Comparison of ENCODE assay signal across 17 cellular contexts in the genomic region with DNA sequence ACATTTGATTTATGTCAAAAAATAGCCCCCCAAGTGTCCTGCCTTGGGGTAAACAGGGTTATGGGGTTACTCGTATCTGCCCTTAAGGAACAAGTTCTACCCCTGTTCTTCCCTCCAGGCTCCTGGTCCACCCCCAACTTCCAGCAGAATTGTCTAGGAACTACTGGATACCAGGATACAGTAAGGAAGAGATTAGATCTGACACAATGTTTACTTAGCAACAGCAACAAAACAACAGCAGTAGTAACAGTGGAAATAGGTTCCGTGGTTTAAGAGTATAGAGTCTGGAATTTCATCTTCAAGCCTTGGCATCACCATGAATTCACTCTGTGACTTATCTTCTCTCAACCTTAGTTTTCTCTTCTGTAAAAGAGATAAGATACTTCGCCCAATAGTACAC. TPM values are rescaled to one million over a fixed set of nuclear protein-coding genes. Genes with fewer than 3 reads are reported as not detected.
DNase-seq lines count a peak whose midpoint lies in the region; ATAC-seq, FAIRE-seq and TF ChIP-seq lines count a peak whose summit lies in the region.
"Had no signal": no experiment of that assay in that cellular context is flagged by ENCODE, and none has a peak within 500 bp of the region (broad histone marks: within the 10 kb centered on the region; RNA-seq: fewer than 3 reads in every experiment).

No MANE protein-coding gene starts in this region.

- no peaks in the 10 kb centered on the region for H4K20me1 ChIP-seq in GM23248 (ENCODE audit: insufficient read depth)

- no peaks in the 10 kb centered on the region for H3K27me3 ChIP-seq in GM23248 (replicated peaks; ENCODE audit: insufficient read depth)
- no peaks in the 10 kb centered on the region for H3K27me3 ChIP-seq in ascending aorta

- H3K36me3 ChIP-seq in GM23248 (ENCODE audit: low read depth) (no peaks in the 10 kb centered on the region), ascending aorta (peaks cover 0 to 9% of the 10 kb centered on the region in 2 donors)

- 0 out of 2 replicates have a peak, but pooled peaks cover 4% of the 10 kb centered on the region for H3K4me1 ChIP-seq in GM23248 (ENCODE audit: insufficient read depth)
- H3K4me1 ChIP-seq in ascending aorta, result peaks cover 0 to 11% of the 10 kb centered on the region in 2 donors

- 93 to 95% methylated on average over 3 of the region's 3 CpGs for WGBS in GM23248 (ENCODE audit: low coverage in 1 of 2, low lambda C conversion rate in 2 of 2, missing lambda C conversion rate in 2 of 2), 2 experiments

- no peaks in the 10 kb centered on the region for H3F3A ChIP-seq in GM23248 (ENCODE audit: insufficient read depth)

- H3K4me3 ChIP-seq in GM23248, result no peak overlapping the region
- H3K4me3 ChIP-seq in epithelial cell of esophagus (ENCODE audit: low read length), result no peak overlapping the region
- no peak overlapping the region for H3K4me3 ChIP-seq in ascending aorta
- H3K4me3 ChIP-seq: right atrium auricular region, tibial artery had no signal

- in situ Hi-C loops in GM23248 (cut with MboI), result no loop called here

- no peak for TF ChIP-seq CTCF in epithelial cell of esophagus (IDR thresholded peaks at IDR 0.05; ENCODE audit: insufficient read depth, low read depth, low read length, missing control alignments)
- no peak for TF ChIP-seq CTCF in ascending aorta (IDR thresholded peaks at IDR 0.05)

- DNase-seq in GM23248 (peak; percentile 60), RCC 7860 (ENCODE audit: low spot score) (peak; percentile 21), epithelial cell of esophagus (ENCODE audit: low read depth) (peak; percentile 32), pulmonary artery endothelial cell (ENCODE audit: low read depth, low spot score) (peak; percentile 17), ascending aorta (ENCODE audit: low spot score in 2 of 2) (no peak), left cardiac atrium (no peak)
- DNase-seq: activated naive CD4-positive, alpha-beta T cell treated with Interleukin-2 at 50 U/mL for 16 hours; caudate nucleus; CD4-positive, alpha-beta memory T cell; naive thymus-derived CD4-positive, alpha-beta T cell; NCI-H446 treated with DMSO at 0.1 percent for 48 hours; stimulated activated CD8-positive, alpha-beta memory T cell treated with anti-CD3 and anti-CD28 coated beads, Interleukin-4, amount 100 ng/mL, for 48 hours; tibial artery; WERI-Rb-1 had no signal

- no peaks in the 10 kb centered on the region for H3K9me2 ChIP-seq in GM23248 (ENCODE audit: insufficient read depth)

- H3K79me2 ChIP-seq in GM23248 (ENCODE audit: insufficient read depth), result peaks cover 4% of the 10 kb centered on the region

- H3K27ac ChIP-seq in GM23248 (no peak overlapping the region), ascending aorta (no peak overlapping the region)
- H3K27ac ChIP-seq: right atrium auricular region, tibial artery, WERI-Rb-1 had no signal

- no peak overlapping the region for H3K4me2 ChIP-seq in GM23248 (ENCODE audit: unreplicated experiment)

- no peak for FAIRE-seq in RCC 7860 (lab: Jason Lieb, UNC)
- FAIRE-seq: GM19239 had no signal

- H2AFZ ChIP-seq in GM23248, result no peak overlapping the region

- H3K9me3 ChIP-seq in GM23248 (ENCODE audit: low read depth), result no peaks in the 10 kb centered on the region
- no peaks in the 10 kb centered on the region for H3K9me3 ChIP-seq in ascending aorta
- H3K9me3 ChIP-seq: right atrium auricular region, tibial artery had no signal

- no peak overlapping the region for H3K9ac ChIP-seq in GM23248

- ATAC-seq in HG02588 (IDR thresholded peaks at IDR 0.05; ENCODE audit: unreplicated experiment) (no peak), left cardiac atrium (no peak)
- ATAC-seq: naive thymus-derived CD4-positive, alpha-beta T cell had no signal

- intact Hi-C loops in ascending aorta (cut with DNase I) (loop anchor here (5.0 kb wide), 1 partner anchor 501 kb away; no protein-coding TSS in a partner anchor), left cardiac atrium (cut with DNase I) (loop anchor here (10.0 kb wide), 1 partner anchor 214 kb away; the partner anchor contains the start of genes EIF3K (in 2 of the 2) and MAP4K1 (in 2 of the 2))

RNA-seq across cellular contexts. Expression of gene FAM98C, which starts 1.7 kb away (rescaled TPM):
- 18.1 and 27.3 TPM in 2 replicates for total RNA-seq in GM23248 (2014; rRNA removed; shearing (Covaris generic))
- 13.8 and 16.5 TPM in 2 replicates for polyA plus RNA-seq in GM23248 (2016; fragmentation: Nextera tagmentation; extraction: Ambion mirVana)
- total RNA-seq in pulmonary artery endothelial cell, result 7.7 and 8.2 TPM in 2 replicates
- 11.1 TPM for total RNA-seq in ascending aorta
- 10 to 100 TPM; 12.6 to 13.7 TPM for total RNA-seq in left cardiac atrium

RNA-seq across cellular contexts. Expression of gene SPRED3, which starts 12.7 kb away (rescaled TPM):
- 2.1 and 7.7 TPM in 2 replicates for total RNA-seq in GM23248 (2014; rRNA removed; shearing (Covaris generic))
- polyA plus RNA-seq in GM23248 (2016; fragmentation: Nextera tagmentation; extraction: Ambion mirVana), result 1.8 and 1.9 TPM in 2 replicates
- total RNA-seq in pulmonary artery endothelial cell (3.4 and 3.6 TPM in 2 replicates), ascending aorta (18.3 TPM), left cardiac atrium (1 to 10 TPM in 1 of 2 donors, under 1 TPM in 1; 0.24 to 3.2 TPM)

RNA-seq across cellular contexts. Expression of gene GGN, which starts 13.3 kb away (rescaled TPM):
- total RNA-seq in GM23248 (2014; rRNA removed; shearing (Covaris generic)), result 1.1 and 1.8 TPM in 2 replicates
- polyA plus RNA-seq in GM23248 (2016; fragmentation: Nextera tagmentation; extraction: Ambion mirVana), result 1.4 and 2.0 TPM in 2 replicates
- total RNA-seq in pulmonary artery endothelial cell, result 0.33 and 0.35 TPM in 2 replicates
- total RNA-seq in ascending aorta, result 46.9 TPM
- under 1 TPM; 0.15 to 0.34 TPM for total RNA-seq in left cardiac atrium
- polyA plus RNA-seq: CD4-positive, alpha-beta memory T cell; naive thymus-derived CD4-positive, alpha-beta T cell had no signal

RNA-seq across cellular contexts. Expression of gene RASGRP4, which starts 24.9 kb away (rescaled TPM):
- total RNA-seq in GM23248 (2014; rRNA removed; shearing (Covaris generic)), result not detected in 2 replicates
- not detected in 2 replicates for polyA plus RNA-seq in GM23248 (2016; fragmentation: Nextera tagmentation; extraction: Ambion mirVana)
- total RNA-seq in pulmonary artery endothelial cell (not detected in 2 replicates), ascending aorta (0.64 TPM), left cardiac atrium (1 to 10 TPM; 1.8 to 3.6 TPM)

RNA-seq across cellular contexts. Expression of gene PSMD8, which starts 26.8 kb away (rescaled TPM):
- 231 and 331 TPM in 2 replicates for total RNA-seq in GM23248 (2014; rRNA removed; shearing (Covaris generic))
- 292 and 305 TPM in 2 replicates for polyA plus RNA-seq in GM23248 (2016; fragmentation: Nextera tagmentation; extraction: Ambion mirVana)
- 316 and 323 TPM in 2 replicates for total RNA-seq in pulmonary artery endothelial cell
- total RNA-seq in ascending aorta, result 235 TPM
- 100 to 1,000 TPM; 216 to 290 TPM for total RNA-seq in left cardiac atrium

Comparison
In these comparisons a context has a peak if more than half of its experiments do, and no peak if none do; other contexts are left out.
1. DNase-seq: peak in GM23248 (single experiment), RCC 7860 (single experiment), epithelial cell of esophagus (single experiment) and pulmonary artery endothelial cell (single experiment); none in ascending aorta (0 of 2) and left cardiac atrium (single experiment).
2. RNA of gene GGN, which starts 13.3 kb away (total RNA-seq): 46.9 TPM in ascending aorta (single experiment); 1.1 to 1.8 TPM in GM23248, 0.15 to 0.34 TPM in left cardiac atrium and 0.33 to 0.35 TPM in pulmonary artery endothelial cell; every median in the first group is over 10 times any median in the second.